8 cellular contexts compared by ENCODE assay signal in genomic region chr7:66837007-66837406, GRCh38.
DNase-seq lines count a peak whose midpoint lies in the region; ATAC-seq, FAIRE-seq and TF ChIP-seq lines count a peak whose summit lies in the region.

No MANE protein-coding gene starts in this region.

- FAIRE-seq in D721Med (lab: Jason Lieb, UNC) = no peak
- peak; percentile 63 for FAIRE-seq in urothelium cell line (lab: Jason Lieb, UNC)

- H3K79me2 ChIP-seq in SU-DHL-6 (ENCODE audit: insufficient read depth, low read length) = no peaks in the 10 kb centered on the region

- no peaks in the 10 kb centered on the region for H4K20me1 ChIP-seq in SU-DHL-6 (ENCODE audit: low read depth, low read length)

- no peak overlapping the region for H3K4me2 ChIP-seq in SU-DHL-6 (ENCODE audit: low read depth, low read length, poor library complexity, severe bottlenecking)

- H3F3A ChIP-seq in SU-DHL-6 (ENCODE audit: insufficient read depth) = no peaks in the 10 kb centered on the region

- H3K9ac ChIP-seq in SU-DHL-6 (ENCODE audit: low read length) = no peak overlapping the region

- DNase-seq in D721Med (ENCODE audit: insufficient read length, low spot score) (no peak), HT-29 (ENCODE audit: low spot score) (peak; percentile 97), glomerular endothelial cell (ENCODE audit: extremely low read depth, low read depth, low spot score) (peak; percentile 25), urothelium cell line (ENCODE audit: low spot score) (no peak), hypothalamus (lab: John Stamatoyannopoulos, UW) (no peak)

- peak overlapping the region; percentile 87 for H2AFZ ChIP-seq in SU-DHL-6 (ENCODE audit: low read depth, low read length, severe bottlenecking)

- H3K27me3 ChIP-seq in SU-DHL-6 (ENCODE audit: low read length) = no peaks in the 10 kb centered on the region

- no peak overlapping the region for H3K4me3 ChIP-seq in SU-DHL-6 (ENCODE audit: insufficient read depth, low read length, poor library complexity, severe bottlenecking)

- no peak overlapping the region for H3K27ac ChIP-seq in SU-DHL-6 (ENCODE audit: low read depth, low read length)

- H3K9me2 ChIP-seq in SU-DHL-6 (replicated peaks; ENCODE audit: insufficient read depth, low read length) = no peaks in the 10 kb centered on the region

- no peaks in the 10 kb centered on the region for H3K36me3 ChIP-seq in SU-DHL-6 (ENCODE audit: low read length)

- TF ChIP-seq CTCF in D721Med (IDR thresholded peaks at IDR 0.05; ENCODE audit: insufficient read depth, missing control alignments) = peak; percentile 47
- peak; percentile 81 for TF ChIP-seq CTCF in SU-DHL-6 (IDR thresholded peaks at IDR 0.05; ENCODE audit: insufficient read depth, low read length, poor library complexity, severe bottlenecking)

- ATAC-seq in GM19467 (IDR thresholded peaks at IDR 0.05; ENCODE audit: unreplicated experiment) (no peak), GM19328 (IDR thresholded peaks at IDR 0.05; ENCODE audit: unreplicated experiment) (no peak)

- H3K9me3 ChIP-seq in SU-DHL-6 (ENCODE audit: insufficient read depth, low read length) = no peaks in the 10 kb centered on the region

Comparison
In these comparisons a context has a peak if more than half of its experiments do, and no peak if none do; other contexts are left out.
1. DNase-seq: peak in HT-29 (single experiment) and glomerular endothelial cell (single experiment); none in D721Med (single experiment), urothelium cell line (single experiment) and hypothalamus (0 of 51).